ENCODE assay signal across 11 cellular contexts in genomic region chr10:36773652-36774051, GRCh38.
"Had no signal": no experiment of that assay in that cellular context is flagged by ENCODE, and none has a peak within 500 bp of the region (broad histone marks: within the 10 kb centered on the region; RNA-seq: fewer than 3 reads in every experiment).

No MANE protein-coding gene starts in this region.

- H3K4me2 ChIP-seq: GM23338 had no signal

- FAIRE-seq: H1, H54 had no signal

- H3K36me3 ChIP-seq: HAP-1 had no signal

- H3K4me3 ChIP-seq: GM23248, GM23338, HAP-1 had no signal

- ATAC-seq: GM23338, HCT116 had no signal

- H3K4me1 ChIP-seq: HAP-1 had no signal

- DNase-seq: GM23248, GOT3, H7, H9, HCEC 1CT, HFFc6 had no signal

- H3K27ac ChIP-seq: GM23248 had no signal

- H3K9me3 ChIP-seq: HAP-1 had no signal

- H2AFZ ChIP-seq: GM23248, GM23338 had no signal

- H3K9ac ChIP-seq: GM23248 had no signal
